10 cellular contexts compared by ENCODE assay signal in genomic region chr2:230268606-230269222, GRCh38. TPM values are rescaled to one million over a fixed set of nuclear protein-coding genes. Genes with fewer than 3 reads are reported as not detected.
DNase-seq lines count a peak whose midpoint lies in the region; ATAC-seq and TF ChIP-seq lines count a peak whose summit lies in the region.
"Had no signal": no experiment of that assay in that cellular context is flagged by ENCODE, and none has a peak within 500 bp of the region (broad histone marks: within the 10 kb centered on the region; RNA-seq: fewer than 3 reads in every experiment).

No MANE protein-coding gene starts in this region.

- H3K9me3 ChIP-seq in esophagus squamous epithelium = no peaks in the 10 kb centered on the region
- H3K9me3 ChIP-seq: mucosa of descending colon had no signal

- TF ChIP-seq POLR2A in esophagus squamous epithelium (IDR thresholded peaks at IDR 0.05) = no peak

- peaks cover 0 to 5% (median 3%) of the 10 kb centered on the region in 3 donors for H3K4me1 ChIP-seq in esophagus squamous epithelium

- H3K27me3 ChIP-seq in esophagus squamous epithelium = no peaks in the 10 kb centered on the region

- H3K36me3 ChIP-seq in esophagus squamous epithelium = no peaks in the 10 kb centered on the region

- DNase-seq in globus pallidus (ENCODE audit: low spot score) (peak; percentile 5), caudate nucleus (lab: John Stamatoyannopoulos, UW) (no peak), NOMO-1 (lab: John Stamatoyannopoulos, UW; ENCODE audit: unreplicated experiment in 2 of 2) (no peak), esophagus squamous epithelium (lab: John Stamatoyannopoulos, UW) (no peak)
- DNase-seq: mucosa of descending colon, NCI-H526 treated with DMSO at 0.1 percent for 48 hours, T1000 had no signal

- H3K4me3 ChIP-seq in esophagus squamous epithelium = no peak overlapping the region
- H3K4me3 ChIP-seq: mucosa of descending colon had no signal

- WGBS in esophagus squamous epithelium, 2 donors = 44 to 53% methylated on average over 3 of the region's 3 CpGs

- H3K27ac ChIP-seq in caudate nucleus (ENCODE audit: low read depth, low read length) (no peak overlapping the region), esophagus squamous epithelium (no peak overlapping the region)

- no peak for TF ChIP-seq CTCF in esophagus squamous epithelium (IDR thresholded peaks at IDR 0.05)

- intact Hi-C loops in esophagus squamous epithelium (cut with DNase I) = no loop called here

- ATAC-seq in GM18520 (IDR thresholded peaks at IDR 0.05; ENCODE audit: unreplicated experiment) (peak; percentile 37), GM21528 (IDR thresholded peaks at IDR 0.05; ENCODE audit: low FRiP score, unreplicated experiment) (peak; percentile 51), HG03439 (IDR thresholded peaks at IDR 0.05; ENCODE audit: unreplicated experiment) (peak; percentile 59)
- ATAC-seq: mucosa of descending colon had no signal

RNA-seq across cellular contexts. Expression of gene SP140, which starts 43.2 kb away (rescaled TPM):
- total RNA-seq in esophagus squamous epithelium = 1 to 10 TPM in 3 of 4 donors, under 1 TPM in 1; 0.92 to 5.3 (median 2.4) TPM

RNA-seq across cellular contexts. Expression of gene SP110, which starts 48.9 kb away (rescaled TPM):
- 10 to 100 TPM in 2 of 4 donors, 1 to 10 TPM in 2; 7.2 to 21.7 (median 13.1) TPM for total RNA-seq in esophagus squamous epithelium

RNA-seq across cellular contexts. Expression of gene SP140L, which starts 58.3 kb away (rescaled TPM):
- total RNA-seq in esophagus squamous epithelium = 10 to 100 TPM in 1 of 4 donors, 1 to 10 TPM in 3; 4.8 to 17.2 (median 7.7) TPM
